8 cellular contexts compared by ENCODE assay signal in the genomic region with DNA sequence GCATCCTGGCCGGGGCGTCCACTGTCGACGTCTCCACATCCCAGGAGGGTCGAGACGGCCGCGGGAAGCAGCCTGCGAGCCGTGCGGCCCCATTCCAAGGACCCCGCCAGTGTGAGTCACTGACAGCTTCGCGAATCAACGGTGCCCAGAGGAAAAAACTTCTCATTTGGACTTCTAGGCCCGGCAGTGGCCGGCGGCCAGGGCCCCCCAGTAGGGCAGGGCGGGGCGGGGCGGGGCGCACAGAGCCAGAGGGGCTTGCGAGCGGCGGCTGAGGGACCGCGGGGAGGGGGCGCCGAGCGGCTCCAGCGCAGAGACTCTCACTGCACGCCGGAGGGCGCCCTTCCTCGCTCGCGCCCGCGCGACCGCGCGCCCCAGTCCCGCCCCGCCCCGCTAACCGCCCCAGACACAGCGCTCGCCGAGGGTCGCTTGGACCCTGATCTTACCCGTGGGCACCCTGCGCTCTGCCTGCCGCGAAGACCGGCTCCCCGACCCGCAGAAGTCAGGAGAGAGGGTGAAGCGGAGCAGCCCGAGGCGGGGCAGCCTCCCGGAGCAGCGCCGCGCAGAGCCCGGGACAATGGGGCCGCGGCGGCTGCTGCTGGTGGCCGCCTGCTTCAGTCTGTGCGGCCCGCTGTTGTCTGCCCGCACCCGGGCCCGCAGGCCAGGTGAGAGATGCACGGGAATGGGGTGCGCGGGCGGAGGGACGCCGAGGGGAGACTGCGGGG. TPM values are rescaled to one million over a fixed set of nuclear protein-coding genes. Genes with fewer than 3 reads are reported as not detected.
DNase-seq lines count a peak whose midpoint lies in the region; ATAC-seq and TF ChIP-seq lines count a peak whose summit lies in the region.

A gene (plus strand): TSS at position 393 of the 722 bp plus-strand sequence. CDS start 182 bp downstream, at position 575.

- H3K36me3 ChIP-seq in OCI-LY7 (ENCODE audit: insufficient read depth, low read length) = no peaks in the 10 kb centered on the region
- H3K36me3 ChIP-seq in upper lobe of left lung = no peaks in the 10 kb centered on the region

- DNase-seq in NOMO-1 (lab: John Stamatoyannopoulos, UW; ENCODE audit: unreplicated experiment in 2 of 2) (peak; percentile 6 to 10), NOMO-1 treated with dmso at 0.1 percent for 144 hours (lab: John Stamatoyannopoulos, UW; ENCODE audit: unreplicated experiment) (no peak), OCI-LY7 (ENCODE audit: low spot score) (no peak), fibroblast of the aortic adventitia (ENCODE audit: low read depth) (peak; percentile 78), upper lobe of left lung (peak; percentile 31 to 93)
- peak; percentile 37 to 45 for DNase-seq in activated T-helper 1 cell treated with anti-CD3 and anti-CD28 coated beads, Interleukin-2, amount 50 U/mL, for 16 hours (ENCODE audit: low read depth in 1 of 2, low spot score in 1 of 2)

- TF ChIP-seq POLR2A in upper lobe of left lung (IDR thresholded peaks at IDR 0.05) = no peak

- POLR2A ChIA-PET in OCI-LY7 (lab: Charles Lee) = no interaction called here

- ATAC-seq in HG02973 (IDR thresholded peaks at IDR 0.05; ENCODE audit: unreplicated experiment) = peak; percentile 51
- ATAC-seq in upper lobe of left lung (ENCODE audit: low FRiP score in 2 of 2) = peak; percentile 76 to 93

- H3K27ac ChIP-seq in OCI-LY7 (ENCODE audit: low read depth, low read length, poor library complexity, severe bottlenecking) (no peak within 1 kb of the TSS), upper lobe of left lung (peak within 1 kb of the TSS; percentile 63 to 80 (median 76))

- H3K27me3 ChIP-seq in upper lobe of left lung = peaks cover 0 to 17% (median 2%) of the 10 kb centered on the region in 4 donors

- H4K20me1 ChIP-seq in OCI-LY7 (ENCODE audit: insufficient read depth, low read length) = no peaks in the 10 kb centered on the region

- H3K4me3 Mint-ChIP-seq in nephron = peak within 1 kb of the TSS; percentile 90 to 94 (median 91)

- no peak for TF ChIP-seq EP300 in upper lobe of left lung (IDR thresholded peaks at IDR 0.05)

- H3K9me2 ChIP-seq in OCI-LY7 (ENCODE audit: insufficient read depth, low read length) = no peaks in the 10 kb centered on the region

- peak within 1 kb of the TSS; percentile 26; the same call in 1 of the 2 replicates for H3K4me2 ChIP-seq in OCI-LY7 (ENCODE audit: low read length)

- BruUV-seq in OCI-LY7 (replicated peaks; lab: Mats Ljungman, UMichigan) = no TSS peak

- H2AFZ ChIP-seq in OCI-LY7 (ENCODE audit: low read length) = no peak within 1 kb of the TSS

- H3K9me3 ChIP-seq in OCI-LY7 (ENCODE audit: low read length) = no peaks in the 10 kb centered on the region
- H3K9me3 ChIP-seq in upper lobe of left lung = no peaks in the 10 kb centered on the region

- no peaks in the 10 kb centered on the region for H3K36me3 Mint-ChIP-seq in nephron (ENCODE audit: low read depth)

- peaks cover 5% of the 10 kb centered on the region for H3K4me1 ChIP-seq in OCI-LY7 (ENCODE audit: insufficient read depth, low read length, poor library complexity, severe bottlenecking)
- H3K4me1 ChIP-seq in upper lobe of left lung = peaks cover 10 to 32% (median 20%) of the 10 kb centered on the region in 4 donors

- TF ChIP-seq CTCF in OCI-LY7 (conservative IDR thresholded peaks at IDR 0.05; ENCODE audit: low read length) (0 out of 2 replicates have a peak, but pooled peaks have one; percentile 23), fibroblast of the aortic adventitia (IDR thresholded peaks at IDR 0.05; ENCODE audit: insufficient read depth, low read length) (peak; percentile 34), nephron (IDR thresholded peaks at IDR 0.05; ENCODE audit: unreplicated experiment in 3 of 3) (peak; percentile 66 to 80 (median 71)), upper lobe of left lung (IDR thresholded peaks at IDR 0.05) (peak; percentile 36 to 60 (median 51))

- CTCF ChIA-PET in OCI-LY7 (lab: Charles Lee; ENCODE audit: unreplicated experiment) = no interaction called here

- peaks cover 23% of the 10 kb centered on the region for H3K27me3 Mint-ChIP-seq in nephron (ENCODE audit: low read depth)

- H3K4me3 ChIP-seq in OCI-LY7 (ENCODE audit: low read depth, low read length, poor library complexity, severe bottlenecking) (no peak within 1 kb of the TSS), fibroblast of the aortic adventitia (ENCODE audit: low read depth, low read length) (peak within 1 kb of the TSS; percentile 95), upper lobe of left lung (peak within 1 kb of the TSS; percentile 53 to 87 (median 66))

- peak within 1 kb of the TSS; percentile 25 to 80 (median 47) for H3K27ac Mint-ChIP-seq in nephron

- no peaks in the 10 kb centered on the region for H3K9me3 Mint-ChIP-seq in nephron

- 0 to 1% methylated on average over 17 to 18 of the region's 82 CpGs for WGBS in upper lobe of left lung, 2 donors

- no peaks in the 10 kb centered on the region for H3K79me2 ChIP-seq in OCI-LY7 (ENCODE audit: insufficient read depth, low read depth, low read length)

- intact Hi-C loops in OCI-LY7 (cut with micrococcal nuclease; ENCODE audit: unreplicated experiment) = no loop called here

- peaks cover 21% of the 10 kb centered on the region for H3K4me1 Mint-ChIP-seq in nephron

RNA-seq across cellular contexts. Expression of the gene that starts here (rescaled TPM):
- total RNA-seq in OCI-LY7 (2014; rRNA removed; shearing (Covaris generic)) = not detected in 2 replicates
- 0.08 and 0.09 TPM in 2 replicates for total RNA-seq in OCI-LY7 (2022)
- 75.1 and 184 TPM in 2 replicates for total RNA-seq in fibroblast of the aortic adventitia (ENCODE audit: low replicate concordance)
- 10 to 100 TPM; 11.5 to 34.2 (median 20.1) TPM for total RNA-seq in upper lobe of left lung

Comparison
In these comparisons a context has a peak if more than half of its experiments do, and no peak if none do; other contexts are left out.
1. RNA of the gene that starts here (total RNA-seq): 75.1 to 184 TPM in fibroblast of the aortic adventitia and 11.5 to 34.2 TPM in upper lobe of left lung; 0.08 to 0.09 TPM in OCI-LY7; every median in the first group is over 10 times any median in the second.
2. DNase-seq: peak in NOMO-1 (2 of 2), activated T-helper 1 cell treated with anti-CD3 and anti-CD28 coated beads, Interleukin-2, amount 50 U/mL, for 16 hours (2 of 2), fibroblast of the aortic adventitia (single experiment) and upper lobe of left lung (2 of 2); none in NOMO-1 treated with dmso at 0.1 percent for 144 hours (single experiment) and OCI-LY7 (single experiment).
3. Peak in every context shown above with its lines, with median percentiles within 50 percentile points of each other: CTCF ChIP-seq.